In genomic region chr17:63631062-63631461, GRCh38 we compare ENCODE assay signal across 13 cellular contexts.
"Had no signal": no experiment of that assay in that cellular context is flagged by ENCODE, and none has a peak within 500 bp of the region (broad histone marks: within the 10 kb centered on the region; RNA-seq: fewer than 3 reads in every experiment).

No MANE protein-coding gene starts in this region.

- ATAC-seq: right cardiac atrium had no signal

- DNase-seq: activated CD4-positive, alpha-beta T cell treated with anti-CD3 and anti-CD28 coated beads, Interleukin-2, amount 50 U/mL, for 4 hours; activated gamma-delta T cell treated with Interleukin-2 at 50 U/mL for 16 hours; effector memory CD4-positive, alpha-beta T cell; foreskin fibroblast; left ventricle myocardium inferior; mammary epithelial cell; midbrain; occipital lobe; right cardiac atrium had no signal

- H3K4me3 Mint-ChIP-seq: activated naive CD8-positive, alpha-beta T cell; nephron; T-helper 1 cell treated with Interleukin-12 subunit alpha and Interleukin-12 subunit beta and Interleukin-4 antibody, amounts not matched to agents 30 μg/mL and 1 μg/mL, for 36 hours had no signal

- H3K27me3 Mint-ChIP-seq: activated naive CD8-positive, alpha-beta T cell; progenitor cell of endocrine pancreas had no signal

- H3K9me3 Mint-ChIP-seq: nephron; T-helper 1 cell treated with Interleukin-12 subunit alpha and Interleukin-12 subunit beta and Interleukin-4 antibody, amounts not matched to agents 30 μg/mL and 1 μg/mL, for 36 hours had no signal

- H3K27ac Mint-ChIP-seq: activated naive CD8-positive, alpha-beta T cell; progenitor cell of endocrine pancreas; T-helper 1 cell treated with Interleukin-12 subunit alpha and Interleukin-12 subunit beta and Interleukin-4 antibody, amounts not matched to agents 30 μg/mL and 1 μg/mL, for 36 hours had no signal
